1 cellular context compared by ENCODE assay signal in the genomic region with DNA sequence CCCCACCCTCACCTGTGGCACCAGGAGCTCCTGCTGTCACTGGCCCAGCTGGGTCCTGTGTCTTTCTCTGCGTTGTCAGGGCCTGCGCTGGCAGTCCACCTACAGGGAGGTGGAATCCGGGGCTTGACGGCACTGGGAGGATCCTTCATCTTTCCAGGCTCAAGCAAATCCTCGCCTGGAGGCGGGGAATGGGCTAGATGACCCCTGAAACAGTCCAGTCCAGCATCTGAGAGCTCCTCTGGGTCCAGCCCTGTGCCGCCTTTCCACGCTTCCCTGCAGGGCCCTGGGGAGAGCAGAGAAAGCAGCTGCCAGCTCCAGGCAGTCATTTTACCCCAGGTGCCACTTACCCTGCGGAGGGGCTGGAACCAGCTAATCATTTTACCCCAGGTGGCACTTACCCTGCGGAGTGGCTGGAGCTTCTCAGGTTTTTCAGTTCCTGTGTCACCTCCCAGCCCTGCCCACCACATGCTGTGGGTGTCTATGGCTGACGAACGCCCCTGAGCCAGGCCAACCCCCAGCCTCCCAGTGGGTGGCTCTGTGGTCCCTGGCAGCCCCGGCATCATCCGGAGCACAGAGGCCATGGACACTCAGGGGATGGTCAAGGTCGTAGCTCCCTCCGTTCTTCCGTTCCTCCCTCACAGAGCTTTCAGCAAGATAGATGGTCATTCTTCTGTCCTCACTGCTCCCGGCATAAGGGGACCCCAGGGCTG.
TF ChIP-seq lines count a peak whose summit lies in the region.

No MANE protein-coding gene starts in this region.

TF ChIP-seq in HepG2, 621 proteins besides CTCF, POLR2A, EP300 and RAD21 (continued from another document):
- TF ChIP-seq, protein P1, sequence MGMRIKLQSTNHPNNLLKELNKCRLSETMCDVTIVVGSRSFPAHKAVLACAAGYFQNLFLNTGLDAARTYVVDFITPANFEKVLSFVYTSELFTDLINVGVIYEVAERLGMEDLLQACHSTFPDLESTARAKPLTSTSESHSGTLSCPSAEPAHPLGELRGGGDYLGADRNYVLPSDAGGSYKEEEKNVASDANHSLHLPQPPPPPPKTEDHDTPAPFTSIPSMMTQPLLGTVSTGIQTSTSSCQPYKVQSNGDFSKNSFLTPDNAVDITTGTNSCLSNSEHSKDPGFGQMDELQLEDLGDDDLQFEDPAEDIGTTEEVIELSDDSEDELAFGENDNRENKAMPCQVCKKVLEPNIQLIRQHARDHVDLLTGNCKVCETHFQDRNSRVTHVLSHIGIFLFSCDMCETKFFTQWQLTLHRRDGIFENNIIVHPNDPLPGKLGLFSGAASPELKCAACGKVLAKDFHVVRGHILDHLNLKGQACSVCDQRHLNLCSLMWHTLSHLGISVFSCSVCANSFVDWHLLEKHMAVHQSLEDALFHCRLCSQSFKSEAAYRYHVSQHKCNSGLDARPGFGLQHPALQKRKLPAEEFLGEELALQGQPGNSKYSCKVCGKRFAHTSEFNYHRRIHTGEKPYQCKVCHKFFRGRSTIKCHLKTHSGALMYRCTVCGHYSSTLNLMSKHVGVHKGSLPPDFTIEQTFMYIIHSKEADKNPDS (CRISPR knock-in tag; IDR thresholded peaks at IDR 0.05), result no peak
- TF ChIP-seq HDAC1 (CRISPR knock-in tag; IDR thresholded peaks at IDR 0.05) (no peak), PHF21A (CRISPR knock-in tag; IDR thresholded peaks at IDR 0.05) (no peak), ZFX (CRISPR knock-in tag; IDR thresholded peaks at IDR 0.05; ENCODE audit: low read depth) (0 out of 2 replicates have a peak, but pooled peaks have one; percentile 1), SYNCRIP (IDR thresholded peaks at IDR 0.05; ENCODE audit: insufficient read depth, low read depth, low read length) (no peak), HOXA7 (CRISPR knock-in tag; IDR thresholded peaks at IDR 0.05) (no peak), FIP1L1 (IDR thresholded peaks at IDR 0.05; ENCODE audit: borderline replicate concordance, insufficient read depth, low read depth, low read length) (no peak), GABPB1 (CRISPR knock-in tag; IDR thresholded peaks at IDR 0.05) (peak; percentile 31; the same call in 1 of the 2 replicates), RARG (CRISPR knock-in tag; IDR thresholded peaks at IDR 0.05; ENCODE audit: low read depth) (no peak), ZNF841 (CRISPR knock-in tag; IDR thresholded peaks at IDR 0.05; ENCODE audit: borderline replicate concordance) (no peak), SP5 (CRISPR knock-in tag; IDR thresholded peaks at IDR 0.05; ENCODE audit: borderline replicate concordance, low read depth) (peak; percentile 20; the same call in 1 of the 2 replicates), TP53 (CRISPR knock-in tag; conservative IDR thresholded peaks at IDR 0.05) (no peak), SP4 (CRISPR knock-in tag; IDR thresholded peaks at IDR 0.05) (0 out of 2 replicates have a peak, but pooled peaks have one; percentile 36), HOXD1 (CRISPR knock-in tag; IDR thresholded peaks at IDR 0.05) (no peak), ZNF17 (CRISPR knock-in tag; IDR thresholded peaks at IDR 0.05) (no peak)
- TF ChIP-seq, protein P2, sequence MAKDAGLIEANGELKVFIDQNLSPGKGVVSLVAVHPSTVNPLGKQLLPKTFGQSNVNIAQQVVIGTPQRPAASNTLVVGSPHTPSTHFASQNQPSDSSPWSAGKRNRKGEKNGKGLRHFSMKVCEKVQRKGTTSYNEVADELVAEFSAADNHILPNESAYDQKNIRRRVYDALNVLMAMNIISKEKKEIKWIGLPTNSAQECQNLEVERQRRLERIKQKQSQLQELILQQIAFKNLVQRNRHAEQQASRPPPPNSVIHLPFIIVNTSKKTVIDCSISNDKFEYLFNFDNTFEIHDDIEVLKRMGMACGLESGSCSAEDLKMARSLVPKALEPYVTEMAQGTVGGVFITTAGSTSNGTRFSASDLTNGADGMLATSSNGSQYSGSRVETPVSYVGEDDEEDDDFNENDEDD (CRISPR knock-in tag; IDR thresholded peaks at IDR 0.05; ENCODE audit: borderline replicate concordance), result no peak
- TF ChIP-seq, protein P3, sequence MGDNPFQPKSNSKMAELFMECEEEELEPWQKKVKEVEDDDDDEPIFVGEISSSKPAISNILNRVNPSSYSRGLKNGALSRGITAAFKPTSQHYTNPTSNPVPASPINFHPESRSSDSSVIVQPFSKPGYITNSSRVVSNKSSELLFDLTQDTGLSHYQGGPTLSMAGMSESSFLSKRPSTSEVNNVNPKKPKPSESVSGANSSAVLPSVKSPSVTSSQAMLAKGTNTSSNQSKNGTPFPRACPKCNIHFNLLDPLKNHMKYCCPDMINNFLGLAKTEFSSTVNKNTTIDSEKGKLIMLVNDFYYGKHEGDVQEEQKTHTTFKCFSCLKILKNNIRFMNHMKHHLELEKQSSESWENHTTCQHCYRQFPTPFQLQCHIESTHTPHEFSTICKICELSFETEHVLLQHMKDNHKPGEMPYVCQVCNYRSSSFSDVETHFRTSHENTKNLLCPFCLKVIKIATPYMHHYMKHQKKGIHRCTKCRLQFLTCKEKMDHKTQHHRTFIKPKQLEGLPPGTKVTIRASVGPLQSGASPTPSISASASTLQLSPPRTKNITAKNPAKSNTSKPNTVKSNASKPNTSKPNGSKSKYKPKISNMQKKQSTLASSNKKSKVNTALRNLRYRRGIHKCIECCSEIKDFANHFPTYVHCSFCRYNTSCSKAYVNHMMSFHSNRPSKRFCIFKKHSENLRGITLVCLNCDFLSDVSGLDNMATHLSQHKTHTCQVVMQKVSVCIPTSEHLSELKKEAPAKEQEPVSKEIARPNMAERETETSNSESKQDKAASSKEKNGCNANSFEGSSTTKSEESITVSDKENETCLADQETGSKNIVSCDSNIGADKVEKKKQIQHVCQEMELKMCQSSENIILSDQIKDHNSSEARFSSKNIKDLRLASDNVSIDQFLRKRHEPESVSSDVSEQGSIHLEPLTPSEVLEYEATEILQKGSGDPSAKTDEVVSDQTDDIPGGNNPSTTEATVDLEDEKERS (CRISPR knock-in tag; IDR thresholded peaks at IDR 0.05), result no peak
